ENCODE assay signal across 15 cellular contexts in the genomic region with DNA sequence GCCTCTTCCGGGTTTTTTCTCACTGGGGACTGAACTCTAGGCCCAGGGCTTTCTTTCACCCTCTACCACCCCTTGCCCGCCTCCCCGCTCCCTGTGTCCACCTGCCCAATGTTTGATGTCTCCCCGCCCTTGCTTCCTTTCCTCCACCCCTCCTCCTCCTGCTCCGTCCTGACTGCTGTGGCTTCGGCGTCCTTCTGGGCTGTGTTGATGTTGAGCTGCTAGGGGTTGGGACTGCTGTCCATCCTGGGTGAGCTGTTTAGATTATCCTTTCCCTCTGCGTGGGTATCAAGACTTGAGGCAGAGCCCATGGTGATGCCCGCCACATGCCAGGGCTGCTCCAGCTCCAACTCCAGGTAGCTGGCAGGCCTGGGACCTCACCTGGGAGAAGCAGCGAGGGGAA.
"Had no signal": no experiment of that assay in that cellular context is flagged by ENCODE, and none has a peak within 500 bp of the region (broad histone marks: within the 10 kb centered on the region; RNA-seq: fewer than 3 reads in every experiment).

No MANE protein-coding gene starts in this region.

- H3K4me1 ChIP-seq: vagina had no signal

- H3K9me3 ChIP-seq: gastroesophageal sphincter, heart right ventricle, thyroid gland, vagina had no signal

- ATAC-seq: gastroesophageal sphincter, heart right ventricle, left cardiac atrium, sciatic nerve, SK-N-SH treated with all-trans-retinoic acid at 6 μM for 48 hours had no signal

- H3K27ac ChIP-seq: dorsolateral prefrontal cortex, gastroesophageal sphincter, thyroid gland, vagina, VCaP had no signal

- FAIRE-seq: astrocyte had no signal

- H3K36me3 ChIP-seq: thyroid gland, vagina had no signal

- H3K4me3 Mint-ChIP-seq: activated CD4-positive, alpha-beta memory T cell treated with anti-CD3 and anti-CD28 coated beads, Interleukin-2, amount 10 ng/mL, durations not matched to agents 7 days and 5 days had no signal

- H3K9me3 Mint-ChIP-seq: activated CD4-positive, alpha-beta memory T cell treated with anti-CD3 and anti-CD28 coated beads, Interleukin-2, amount 10 ng/mL, durations not matched to agents 7 days and 5 days had no signal

- H3K27me3 ChIP-seq: dorsolateral prefrontal cortex, gastroesophageal sphincter, heart right ventricle, thyroid gland, vagina had no signal

- DNase-seq: activated CD4-positive, alpha-beta memory T cell treated with anti-CD3 and anti-CD28 coated beads, Interleukin-2, amount 10 ng/mL, durations not matched to agents 7 days and 5 days; activated CD8-positive, alpha-beta memory T cell treated with anti-CD3 and anti-CD28 coated beads, Interleukin-2, amount 50 U/mL, for 4 hours; activated gamma-delta T cell; activated T-cell treated with anti-CD3 and anti-CD28 coated beads, Interleukin-2, amount 50 U/mL, for 48 hours; heart right ventricle; left cardiac atrium; thyroid gland had no signal

- H3K27ac Mint-ChIP-seq: activated CD4-positive, alpha-beta memory T cell treated with anti-CD3 and anti-CD28 coated beads, Interleukin-2, amount 10 ng/mL, durations not matched to agents 7 days and 5 days had no signal

- H3K4me3 ChIP-seq: dorsolateral prefrontal cortex, gastroesophageal sphincter, heart right ventricle, lung, thyroid gland, vagina had no signal

- H3K27me3 Mint-ChIP-seq: activated CD4-positive, alpha-beta memory T cell treated with anti-CD3 and anti-CD28 coated beads, Interleukin-2, amount 10 ng/mL, durations not matched to agents 7 days and 5 days had no signal
